In the genomic region with DNA sequence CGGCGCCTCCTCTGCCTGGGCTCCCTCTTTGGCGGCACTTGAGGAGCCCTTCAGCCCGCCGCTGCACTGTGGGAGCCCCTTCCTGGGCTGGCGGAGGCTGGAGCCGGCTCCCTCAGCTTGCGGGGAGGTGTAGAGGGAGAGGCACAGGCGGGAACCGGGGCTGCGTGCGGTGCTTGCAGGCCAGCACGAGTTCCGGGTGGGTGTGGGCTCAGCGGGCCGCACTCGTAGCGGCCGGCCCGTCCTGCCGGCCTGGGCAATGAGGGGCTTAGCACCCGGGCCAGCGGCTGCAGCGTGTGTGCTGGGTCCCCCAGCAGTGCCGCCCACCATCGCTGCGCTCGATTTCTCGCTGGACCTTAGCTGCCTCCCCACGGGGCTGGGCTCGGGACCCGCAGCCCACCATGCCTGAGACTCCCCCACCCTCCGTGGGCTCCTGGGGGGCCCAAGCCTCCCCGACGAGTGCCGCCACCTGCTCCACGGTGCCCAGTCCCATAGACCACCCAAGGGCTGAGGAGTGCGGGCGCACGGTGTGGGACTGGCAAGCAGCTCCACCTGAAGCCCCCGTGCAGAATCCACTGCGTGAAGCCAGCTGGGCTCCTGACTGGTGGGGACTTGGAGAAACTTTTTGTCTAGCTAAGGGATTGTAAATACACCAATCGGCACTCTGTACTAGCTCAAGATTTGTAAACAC, we compare ENCODE assay signal across 18 cellular contexts.
A peak's percentile ranks its signal among the peaks of the same experiment; 100 is the strongest.
DNase-seq lines count a peak whose midpoint lies in the region; ATAC-seq and TF ChIP-seq lines count a peak whose summit lies in the region.
"Had no signal": no experiment of that assay in that cellular context is flagged by ENCODE, and none has a peak within 500 bp of the region (broad histone marks: within the 10 kb centered on the region; RNA-seq: fewer than 3 reads in every experiment).

No MANE protein-coding gene starts in this region.

- no peaks in the 10 kb centered on the region for H3K27me3 ChIP-seq in GM23338 (ENCODE audit: insufficient read depth)
- H3K27me3 ChIP-seq: ascending aorta, esophagus muscularis mucosa, transverse colon had no signal

- H3K36me3 ChIP-seq in GM23338 (ENCODE audit: insufficient read depth) = no peaks in the 10 kb centered on the region
- H3K36me3 ChIP-seq: ascending aorta, esophagus muscularis mucosa, transverse colon had no signal

- no peaks in the 10 kb centered on the region for H3K9me2 ChIP-seq in GM23338 (ENCODE audit: insufficient read depth)

- TF ChIP-seq CTCF in GM23338 (conservative IDR thresholded peaks at IDR 0.05; ENCODE audit: low read depth in 2 of 2) = no peak

- H3F3A ChIP-seq in GM23338 (replicated peaks; ENCODE audit: low read depth) = no peaks in the 10 kb centered on the region

- H3K27me3 Mint-ChIP-seq in activated CD4-positive, alpha-beta T cell treated with anti-CD3 and anti-CD28 coated beads for 36 hours = no peaks in the 10 kb centered on the region
- peaks cover 4% of the 10 kb centered on the region for H3K27me3 Mint-ChIP-seq in GM23338 (ENCODE audit: insufficient read depth, low read depth, poor library complexity)
- no peaks in the 10 kb centered on the region for H3K27me3 Mint-ChIP-seq in activated naive CD8-positive, alpha-beta T cell treated with anti-CD3 and anti-CD28 coated beads, Interleukin-2, amount 10 ng/mL, durations not matched to agents 7 days and 5 days
- H3K27me3 Mint-ChIP-seq in natural killer cell treated with Interleukin-12 subunit alpha and Interleukin-12 subunit beta and Interleukin-15 and Interleukin-18, amount 100 ng/mL, for 72 hours = no peaks in the 10 kb centered on the region

- no peaks in the 10 kb centered on the region for H3K4me1 ChIP-seq in GM23338 (ENCODE audit: insufficient read depth)

- H3K27ac ChIP-seq in GM23338 (ENCODE audit: low read depth) = no peak overlapping the region
- H3K27ac ChIP-seq: ascending aorta, VCaP had no signal

- H3K36me3 Mint-ChIP-seq in activated CD4-positive, alpha-beta T cell treated with anti-CD3 and anti-CD28 coated beads for 36 hours (ENCODE audit: low read depth) = peaks cover 28% of the 10 kb centered on the region
- no peaks in the 10 kb centered on the region for H3K36me3 Mint-ChIP-seq in GM23338 (ENCODE audit: low read depth)
- H3K36me3 Mint-ChIP-seq in activated naive CD8-positive, alpha-beta T cell treated with anti-CD3 and anti-CD28 coated beads, Interleukin-2, amount 10 ng/mL, durations not matched to agents 7 days and 5 days = peaks cover 1% of the 10 kb centered on the region
- peaks cover 30% of the 10 kb centered on the region for H3K36me3 Mint-ChIP-seq in natural killer cell treated with Interleukin-12 subunit alpha and Interleukin-12 subunit beta and Interleukin-15 and Interleukin-18, amount 100 ng/mL, for 72 hours

- POLR2A ChIA-PET in activated CD4-positive, alpha-beta T cell treated with anti-CD3 and anti-CD28 coated beads for 36 hours (lab: Charles Lee) = interaction anchor here (0.6 to 6.7 kb wide), 12 partner anchors 9 to 592 kb away, joined by 3 to 138 read pairs (median 4); a partner anchor contains a TSS
- POLR2A ChIA-PET in activated naive CD8-positive, alpha-beta T cell treated with anti-CD3 and anti-CD28 coated beads, Interleukin-2, amount 10 ng/mL, durations not matched to agents 7 days and 5 days (lab: Charles Lee) = interaction anchor here (0.5 to 10.2 kb wide), 14 partner anchors 10 to 591 kb away, joined by 3 to 143 read pairs (median 6); a partner anchor contains a TSS

- H3K27ac Mint-ChIP-seq in activated CD4-positive, alpha-beta T cell treated with anti-CD3 and anti-CD28 coated beads for 36 hours = no peak overlapping the region
- H3K27ac Mint-ChIP-seq in GM23338 = no peak overlapping the region
- H3K27ac Mint-ChIP-seq in activated naive CD8-positive, alpha-beta T cell treated with anti-CD3 and anti-CD28 coated beads, Interleukin-2, amount 10 ng/mL, durations not matched to agents 7 days and 5 days = peak overlapping the region; percentile 95
- H3K27ac Mint-ChIP-seq in natural killer cell treated with Interleukin-12 subunit alpha and Interleukin-12 subunit beta and Interleukin-15 and Interleukin-18, amount 100 ng/mL, for 72 hours = peak overlapping the region; percentile 100

- no peaks in the 10 kb centered on the region for H3K79me2 ChIP-seq in GM23338 (replicated peaks; ENCODE audit: insufficient read depth)

- CTCF ChIA-PET in activated CD4-positive, alpha-beta T cell treated with anti-CD3 and anti-CD28 coated beads for 36 hours (lab: Charles Lee) = interaction anchor here (0.7 to 2.0 kb wide), 7 partner anchors 17 to 349 kb away, joined by 3 to 9 read pairs (median 4); no protein-coding TSS in a partner anchor

- no peaks in the 10 kb centered on the region for H4K20me1 ChIP-seq in GM23338 (replicated peaks; ENCODE audit: insufficient read depth)

- H3K4me3 Mint-ChIP-seq in activated CD4-positive, alpha-beta T cell treated with anti-CD3 and anti-CD28 coated beads for 36 hours = peak overlapping the region; percentile 95
- H3K4me3 Mint-ChIP-seq in GM23338 = no peak overlapping the region
- H3K4me3 Mint-ChIP-seq in activated naive CD8-positive, alpha-beta T cell treated with anti-CD3 and anti-CD28 coated beads, Interleukin-2, amount 10 ng/mL, durations not matched to agents 7 days and 5 days = peak overlapping the region; percentile 92
- peak overlapping the region; percentile 99 for H3K4me3 Mint-ChIP-seq in natural killer cell treated with Interleukin-12 subunit alpha and Interleukin-12 subunit beta and Interleukin-15 and Interleukin-18, amount 100 ng/mL, for 72 hours

- H3K4me1 Mint-ChIP-seq in activated CD4-positive, alpha-beta T cell treated with anti-CD3 and anti-CD28 coated beads for 36 hours = peaks cover 43% of the 10 kb centered on the region
- H3K4me1 Mint-ChIP-seq in GM23338 = peaks cover 13% of the 10 kb centered on the region
- H3K4me1 Mint-ChIP-seq in activated naive CD8-positive, alpha-beta T cell treated with anti-CD3 and anti-CD28 coated beads, Interleukin-2, amount 10 ng/mL, durations not matched to agents 7 days and 5 days = peaks cover 41% of the 10 kb centered on the region
- H3K4me1 Mint-ChIP-seq in natural killer cell treated with Interleukin-12 subunit alpha and Interleukin-12 subunit beta and Interleukin-15 and Interleukin-18, amount 100 ng/mL, for 72 hours (ENCODE audit: low read depth in 2 of 2) = peaks cover 35 to 44% of the 10 kb centered on the region in 2 donors

- no peak for DNase-seq in activated CD4-positive, alpha-beta T cell treated with anti-CD3 and anti-CD28 coated beads for 36 hours
- DNase-seq in activated CD4-positive, alpha-beta T cell treated with anti-CD3 and anti-CD28 coated beads, Interleukin-2, amount 50 U/mL, for 48 hours = no peak
- peak; percentile 9 for DNase-seq in GM23338 (ENCODE audit: low spot score)
- no peak for DNase-seq in activated naive CD8-positive, alpha-beta T cell treated with anti-CD3 and anti-CD28 coated beads, Interleukin-2, amount 10 ng/mL, durations not matched to agents 7 days and 5 days
- DNase-seq in natural killer cell treated with Interleukin-12 subunit alpha and Interleukin-12 subunit beta and Interleukin-15 and Interleukin-18, amount 100 ng/mL, for 72 hours (ENCODE audit: low spot score) = no peak
- DNase-seq in SKM-1 (lab: John Stamatoyannopoulos, UW; ENCODE audit: unreplicated experiment) = no peak
- no peak for DNase-seq in effector CD8-positive, alpha-beta T cell (lab: John Stamatoyannopoulos, UW)
- DNase-seq: cortex of kidney, GF-D8, IMR-90, NCI-H1092 treated with DMSO at 0.1 percent for 48 hours, NCI-H2171 treated with DMSO at 0.1 percent for 48 hours, NCI-H82 had no signal

- no peaks in the 10 kb centered on the region for H3K9me3 Mint-ChIP-seq in activated CD4-positive, alpha-beta T cell treated with anti-CD3 and anti-CD28 coated beads for 36 hours (ENCODE audit: low read depth)
- H3K9me3 Mint-ChIP-seq in GM23338 = peaks cover 2% of the 10 kb centered on the region; the same call in 2 of the 3 replicates
- no peaks in the 10 kb centered on the region for H3K9me3 Mint-ChIP-seq in activated naive CD8-positive, alpha-beta T cell treated with anti-CD3 and anti-CD28 coated beads, Interleukin-2, amount 10 ng/mL, durations not matched to agents 7 days and 5 days
- H3K9me3 Mint-ChIP-seq in natural killer cell treated with Interleukin-12 subunit alpha and Interleukin-12 subunit beta and Interleukin-15 and Interleukin-18, amount 100 ng/mL, for 72 hours = no peaks in the 10 kb centered on the region

- no peak for ATAC-seq in activated CD4-positive, alpha-beta T cell treated with anti-CD3 and anti-CD28 coated beads for 36 hours
- ATAC-seq in GM23338 = no peak; the same call in 2 of the 3 replicates
- ATAC-seq in activated naive CD8-positive, alpha-beta T cell treated with anti-CD3 and anti-CD28 coated beads, Interleukin-2, amount 10 ng/mL, durations not matched to agents 7 days and 5 days (ENCODE audit: low read depth) = no peak
- ATAC-seq in natural killer cell treated with Interleukin-12 subunit alpha and Interleukin-12 subunit beta and Interleukin-15 and Interleukin-18, amount 100 ng/mL, for 72 hours = no peak
- ATAC-seq in HG02852 (IDR thresholded peaks at IDR 0.05; ENCODE audit: unreplicated experiment) = no peak

- peak overlapping the region; percentile 59; the same call in 1 of the 2 replicates for H2AFZ ChIP-seq in GM23338

- H3K4me3 ChIP-seq in GM23338 = no peak overlapping the region

- H3K4me2 ChIP-seq in GM23338 = no peak overlapping the region

- intact Hi-C loops in activated CD4-positive, alpha-beta T cell treated with anti-CD3 and anti-CD28 coated beads for 36 hours (cut with DNase I, micrococcal nuclease) = loop anchor here (1.0 to 10.0 kb wide), 11 partner anchors 17 to 1593 kb away; a partner anchor contains a TSS

TF ChIP-seq in GM23338, 12 proteins besides CTCF, POLR2A, EP300 and RAD21 (continues in another document):
- TF ChIP-seq EZH2 (IDR thresholded peaks at IDR 0.05; ENCODE audit: low read depth, unreplicated experiment) = no peak
- TF ChIP-seq, protein P1, sequence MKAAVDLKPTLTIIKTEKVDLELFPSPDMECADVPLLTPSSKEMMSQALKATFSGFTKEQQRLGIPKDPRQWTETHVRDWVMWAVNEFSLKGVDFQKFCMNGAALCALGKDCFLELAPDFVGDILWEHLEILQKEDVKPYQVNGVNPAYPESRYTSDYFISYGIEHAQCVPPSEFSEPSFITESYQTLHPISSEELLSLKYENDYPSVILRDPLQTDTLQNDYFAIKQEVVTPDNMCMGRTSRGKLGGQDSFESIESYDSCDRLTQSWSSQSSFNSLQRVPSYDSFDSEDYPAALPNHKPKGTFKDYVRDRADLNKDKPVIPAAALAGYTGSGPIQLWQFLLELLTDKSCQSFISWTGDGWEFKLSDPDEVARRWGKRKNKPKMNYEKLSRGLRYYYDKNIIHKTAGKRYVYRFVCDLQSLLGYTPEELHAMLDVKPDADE (IDR thresholded peaks at IDR 0.05) = no peak
- no peak for TF ChIP-seq EZH2phosphoT487 (IDR thresholded peaks at IDR 0.05; ENCODE audit: unreplicated experiment)

Comparison
In these comparisons a context has a peak if more than half of its experiments do, and no peak if none do; other contexts are left out.
1. H3K27ac Mint-ChIP-seq: peak in activated naive CD8-positive, alpha-beta T cell treated with anti-CD3 and anti-CD28 coated beads, Interleukin-2, amount 10 ng/mL, durations not matched to agents 7 days and 5 days (single experiment) and natural killer cell treated with Interleukin-12 subunit alpha and Interleukin-12 subunit beta and Interleukin-15 and Interleukin-18, amount 100 ng/mL, for 72 hours (2 of 2); none in activated CD4-positive, alpha-beta T cell treated with anti-CD3 and anti-CD28 coated beads for 36 hours (single experiment) and GM23338 (single experiment).